In the genomic region with DNA sequence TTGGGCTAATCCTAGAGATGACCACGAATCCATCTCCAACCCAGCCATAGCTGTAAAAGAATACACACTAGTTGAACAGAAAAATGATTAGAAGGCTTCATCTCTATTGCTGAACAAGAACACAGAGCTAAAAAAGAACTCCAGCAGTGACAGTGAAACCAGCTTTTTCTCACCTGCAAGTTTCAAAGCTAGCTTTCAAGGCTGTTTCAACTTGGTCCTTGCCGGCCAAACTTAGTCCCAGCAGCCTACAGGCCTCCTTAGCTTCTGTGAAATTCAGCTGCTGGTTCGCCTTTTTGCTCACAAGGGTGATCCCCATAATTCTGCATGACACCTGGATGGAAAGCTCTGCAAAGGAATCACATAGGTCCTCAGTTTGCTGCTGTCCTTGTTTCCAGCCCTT, we compare ENCODE assay signal across 24 cellular contexts. TPM values are rescaled to one million over a fixed set of nuclear protein-coding genes. Genes with fewer than 3 reads are reported as not detected.
"Had no signal": no experiment of that assay in that cellular context is flagged by ENCODE, and none has a peak within 500 bp of the region (broad histone marks: within the 10 kb centered on the region; RNA-seq: fewer than 3 reads in every experiment).

No MANE protein-coding gene starts in this region.

- H3K4me3 ChIP-seq: esophagus squamous epithelium, heart right ventricle, left lung, neural progenitor cell, prostate gland, smooth muscle cell, thyroid gland had no signal

- H3K4me2 ChIP-seq: neural progenitor cell, smooth muscle cell had no signal

- H3K9me3 Mint-ChIP-seq: effector memory CD8-positive, alpha-beta T cell; nephron; neural progenitor cell; stimulated activated naive B cell treated with anti-CD40 and anti-IgM and Interleukin-4, amounts not matched to agents 10 μg/mL and 1 μg/mL and 100 μg/mL, for 72 hours; stimulated activated naive CD8-positive, alpha-beta T cell treated with anti-CD3 and anti-CD28 coated beads, Interleukin-15, Interleukin-2, amounts not matched to agents 100 ng/mL and 50 ng/mL, for 24 hours; type B pancreatic cell had no signal

- ATAC-seq: effector memory CD8-positive, alpha-beta T cell; heart right ventricle; left cardiac atrium; naive thymus-derived CD4-positive, alpha-beta T cell; sciatic nerve had no signal

- H3K4me1 Mint-ChIP-seq: neural progenitor cell had no signal

- DNase-seq: cortex of kidney; effector memory CD8-positive, alpha-beta T cell; erythroblast; esophagus squamous epithelium; foreskin melanocyte; glutamatergic neuron; heart right ventricle; hippocampal formation; left cardiac atrium; left lung; midbrain; naive thymus-derived CD4-positive, alpha-beta T cell; stimulated activated CD4-positive, alpha-beta T cell treated with anti-CD3 and anti-CD28 coated beads, Interleukin-4, amount 100 ng/mL, for 4 hours; stimulated activated naive B cell treated with anti-CD40 and anti-IgM and Interleukin-4, amounts not matched to agents 10 μg/mL and 1 μg/mL and 100 μg/mL, for 72 hours; thyroid gland had no signal

- H3K36me3 ChIP-seq: esophagus squamous epithelium, left lung, neural progenitor cell, prostate gland, right atrium auricular region, thyroid gland had no signal

- H2AFZ ChIP-seq: neural progenitor cell had no signal

- H3K9me3 ChIP-seq: esophagus squamous epithelium, heart right ventricle, left lung, prostate gland, right atrium auricular region, thyroid gland had no signal

- H3K4me3 Mint-ChIP-seq: effector memory CD8-positive, alpha-beta T cell; naive thymus-derived CD4-positive, alpha-beta T cell; nephron; neural progenitor cell; stimulated activated naive B cell treated with anti-CD40 and anti-IgM and Interleukin-4, amounts not matched to agents 10 μg/mL and 1 μg/mL and 100 μg/mL, for 72 hours; stimulated activated naive CD8-positive, alpha-beta T cell treated with anti-CD3 and anti-CD28 coated beads, Interleukin-15, Interleukin-2, amounts not matched to agents 100 ng/mL and 50 ng/mL, for 24 hours; type B pancreatic cell had no signal

- H3K27me3 Mint-ChIP-seq: stimulated activated naive B cell treated with anti-CD40 and anti-IgM and Interleukin-4, amounts not matched to agents 10 μg/mL and 1 μg/mL and 100 μg/mL, for 72 hours; stimulated activated naive CD8-positive, alpha-beta T cell treated with anti-CD3 and anti-CD28 coated beads, Interleukin-15, Interleukin-2, amounts not matched to agents 100 ng/mL and 50 ng/mL, for 24 hours; type B pancreatic cell had no signal

- H3K4me1 ChIP-seq: neural progenitor cell, prostate gland, right atrium auricular region, thyroid gland had no signal

- H3K27ac ChIP-seq: esophagus squamous epithelium, left lung, neural progenitor cell, prostate gland, right atrium auricular region, thyroid gland had no signal

- H3K27me3 ChIP-seq: esophagus squamous epithelium, heart right ventricle, left lung, neural progenitor cell, right atrium auricular region, thyroid gland had no signal

- H3K9ac ChIP-seq: neural progenitor cell had no signal

- H3K27ac Mint-ChIP-seq: effector memory CD8-positive, alpha-beta T cell; naive thymus-derived CD4-positive, alpha-beta T cell; nephron; neural progenitor cell; stimulated activated naive B cell treated with anti-CD40 and anti-IgM and Interleukin-4, amounts not matched to agents 10 μg/mL and 1 μg/mL and 100 μg/mL, for 72 hours; stimulated activated naive CD8-positive, alpha-beta T cell treated with anti-CD3 and anti-CD28 coated beads, Interleukin-15, Interleukin-2, amounts not matched to agents 100 ng/mL and 50 ng/mL, for 24 hours; type B pancreatic cell had no signal

- H3K36me3 Mint-ChIP-seq: naive thymus-derived CD4-positive, alpha-beta T cell; neural progenitor cell; stimulated activated naive B cell treated with anti-CD40 and anti-IgM and Interleukin-4, amounts not matched to agents 10 μg/mL and 1 μg/mL and 100 μg/mL, for 72 hours; type B pancreatic cell had no signal

RNA-seq across cellular contexts. Expression of a gene that starts 4.4 kb away (rescaled TPM):
- total RNA-seq: kidney epithelial cell; naive thymus-derived CD4-positive, alpha-beta T cell; smooth muscle cell had no signal
- polyA plus RNA-seq: naive thymus-derived CD4-positive, alpha-beta T cell; smooth muscle cell had no signal
